22 cellular contexts compared by ENCODE assay signal in the genomic region with DNA sequence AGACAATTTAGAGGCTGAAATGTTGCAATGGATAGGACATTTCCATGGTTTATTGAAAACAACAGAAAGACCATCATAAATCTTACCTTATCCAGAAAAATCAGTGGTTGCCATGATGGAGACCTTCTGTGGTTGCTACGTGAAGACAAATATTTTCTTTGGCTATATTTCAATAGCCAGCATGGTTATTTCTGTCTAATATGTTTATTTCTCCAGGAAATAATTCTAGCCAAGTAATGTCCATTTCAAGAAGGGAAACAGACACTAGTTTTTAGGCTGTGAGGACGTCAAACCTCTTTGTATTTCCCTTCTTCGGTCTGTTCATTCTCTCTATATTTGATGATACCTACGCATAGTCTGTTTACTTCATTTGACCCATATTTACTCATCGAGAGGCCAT. TPM values are rescaled to one million over a fixed set of nuclear protein-coding genes. Genes with fewer than 3 reads are reported as not detected.
DNase-seq lines count a peak whose midpoint lies in the region; ATAC-seq, FAIRE-seq and TF ChIP-seq lines count a peak whose summit lies in the region.
"Had no signal": no experiment of that assay in that cellular context is flagged by ENCODE, and none has a peak within 500 bp of the region (broad histone marks: within the 10 kb centered on the region; RNA-seq: fewer than 3 reads in every experiment).

No MANE protein-coding gene starts in this region.

- DNase-seq in heart right ventricle = no peak
- DNase-seq in Right ventricle myocardium superior = no peak
- peak; percentile 44 for DNase-seq in endothelial cell of umbilical vein (ENCODE audit: low read depth, low spot score)
- DNase-seq in aorta = no peak
- no peak for DNase-seq in NCI-H774 (lab: John Stamatoyannopoulos, UW)
- no peak for DNase-seq in Kasumi-1 (lab: John Stamatoyannopoulos, UW)
- DNase-seq in activated T-cell treated with anti-CD3 and anti-CD28 coated beads, Interleukin-2, amount 50 U/mL, for 48 hours = no peak
- DNase-seq: activated CD4-positive, alpha-beta T cell treated with anti-CD3 and anti-CD28 coated beads, Interleukin-2, amount 50 U/mL, for 48 hours; activated CD8-positive, alpha-beta memory T cell treated with anti-CD3 and anti-CD28 coated beads, Interleukin-2, amount 50 U/mL, for 4 hours; activated naive CD4-positive, alpha-beta T cell treated with anti-CD3 and anti-CD28 coated beads, Interleukin-2, amount 10 ng/mL, durations not matched to agents 7 days and 5 days; CD8-positive, alpha-beta T cell; cortex of kidney; DMS 273 treated with DMSO at 0.1 percent for 48 hours; NCI-H2029 treated with DMSO at 0.1 percent for 48 hours; NCI-H69; SJCRH30; stimulated activated naive CD8-positive, alpha-beta T cell treated with anti-CD3 and anti-CD28 coated beads, Interleukin-15, Interleukin-2, amounts not matched to agents 100 U/mL and 50 U/mL, for 24 hours had no signal

- no peak overlapping the region for H2AFZ ChIP-seq in endothelial cell of umbilical vein (ENCODE audit: low read depth, low read length)

- no peaks in the 10 kb centered on the region for H4K20me1 ChIP-seq in endothelial cell of umbilical vein (replicated peaks; ENCODE audit: control insufficient read depth, extremely low read depth, insufficient read depth, low read length)

- BruUV-seq in endothelial cell of umbilical vein (replicated peaks; lab: Mats Ljungman, UMichigan) = no TSS peak

- intact Hi-C loops in heart right ventricle (cut with DNase I) = no loop called here
- intact Hi-C loops in Right ventricle myocardium superior (cut with DNase I) = no loop called here
- intact Hi-C loops in endothelial cell of umbilical vein (cut with micrococcal nuclease) = no loop called here
- intact Hi-C loops in aorta (cut with DNase I) = no loop called here

- TF ChIP-seq CTCF in heart right ventricle (IDR thresholded peaks at IDR 0.05) = no peak
- no peak for TF ChIP-seq CTCF in endothelial cell of umbilical vein (IDR thresholded peaks at IDR 0.05; ENCODE audit: extremely low read depth in 1 of 2, insufficient read depth in 1 of 2, low read depth in 1 of 2, low read length in 2 of 2)

- ATAC-seq in heart right ventricle (peak in 5 of 8 donors; percentile 30 to 71 (median 38)), Right ventricle myocardium superior (ENCODE audit: poor library complexity) (no peak), aorta (ENCODE audit: low FRiP score) (peak; percentile 19)
- ATAC-seq: CD8-positive, alpha-beta T cell; stimulated activated naive CD8-positive, alpha-beta T cell treated with anti-CD3 and anti-CD28 coated beads, Interleukin-15, Interleukin-2, amounts not matched to agents 100 U/mL and 50 U/mL, for 24 hours had no signal

- H3K27me3 ChIP-seq in heart right ventricle (no peaks in the 10 kb centered on the region), endothelial cell of umbilical vein (ENCODE audit: control insufficient read depth in 2 of 2, insufficient read depth in 2 of 2, low read length in 2 of 2) (peaks cover 0 to 3% of the 10 kb centered on the region in 2 experiments), muscle layer of colon (ENCODE audit: control insufficient read depth in 1 of 2, insufficient read depth in 2 of 2, low read length in 2 of 2) (no peaks in the 10 kb centered on the region), aorta (ENCODE audit: control insufficient read depth in 1 of 2, insufficient read depth in 2 of 2, low read length in 1 of 2) (no peaks in the 10 kb centered on the region)
- H3K27me3 ChIP-seq: SJCRH30 had no signal

- no peak overlapping the region for H3K4me2 ChIP-seq in endothelial cell of umbilical vein (ENCODE audit: insufficient read depth, low read length)

- H3K36me3 ChIP-seq in heart right ventricle = no peaks in the 10 kb centered on the region
- H3K36me3 ChIP-seq in endothelial cell of umbilical vein (ENCODE audit: control insufficient read depth in 2 of 2, extremely low read depth in 1 of 2, insufficient read depth in 2 of 2, low read length in 2 of 2) = no peaks in the 10 kb centered on the region
- no peaks in the 10 kb centered on the region for H3K36me3 ChIP-seq in muscle layer of colon (ENCODE audit: insufficient read depth, low read length)
- H3K36me3 ChIP-seq in aorta (ENCODE audit: control insufficient read depth in 1 of 2, insufficient read depth in 2 of 2, low read length in 1 of 2) = no peaks in the 10 kb centered on the region
- H3K36me3 ChIP-seq: neutrophil, SJCRH30, thoracic aorta had no signal

- peaks cover 0 to 2% (median 0%) of the 10 kb centered on the region in 11 donors for H3K9me3 ChIP-seq in heart right ventricle
- no peaks in the 10 kb centered on the region for H3K9me3 ChIP-seq in endothelial cell of umbilical vein (replicated peaks; ENCODE audit: control insufficient read depth, insufficient read depth, low read length)
- no peaks in the 10 kb centered on the region for H3K9me3 ChIP-seq in muscle layer of colon (ENCODE audit: low read length)
- no peaks in the 10 kb centered on the region for H3K9me3 ChIP-seq in aorta (ENCODE audit: control insufficient read depth, low read length)
- H3K9me3 ChIP-seq: neutrophil, SJCRH30, thoracic aorta had no signal

- TF ChIP-seq POLR2A in endothelial cell of umbilical vein (IDR thresholded peaks at IDR 0.05; ENCODE audit: low read depth, low read length) = no peak

- no peaks in the 10 kb centered on the region for H3K79me2 ChIP-seq in endothelial cell of umbilical vein (ENCODE audit: control insufficient read depth, insufficient read depth, low read length)

- H3K9ac ChIP-seq in endothelial cell of umbilical vein (replicated peaks; ENCODE audit: extremely low read depth, insufficient read depth, low read length) (no peak overlapping the region), muscle layer of colon (ENCODE audit: low read length) (no peak overlapping the region)

- POLR2A ChIA-PET in endothelial cell of umbilical vein (lab: Charles Lee) = no interaction called here

- CTCF ChIA-PET in endothelial cell of umbilical vein (lab: Charles Lee) = interaction anchor here (1.0 to 7.3 kb wide), 3 partner anchors 15 to 190 kb away, joined by 4 to 80 read pairs (median 5); no protein-coding TSS in a partner anchor

- H3K27ac ChIP-seq in heart right ventricle = peak overlapping the region in 6 of 10 donors; percentile 17 to 59 (median 46)
- no peak overlapping the region for H3K27ac ChIP-seq in endothelial cell of umbilical vein (ENCODE audit: insufficient read depth, low read depth, low read length)
- H3K27ac ChIP-seq in muscle layer of colon (ENCODE audit: low read depth, low read length) = peak overlapping the region; percentile 65
- no peak overlapping the region for H3K27ac ChIP-seq in aorta (ENCODE audit: low read depth in 1 of 2, low read length in 2 of 2)
- H3K27ac ChIP-seq: neutrophil, SJCRH30, thoracic aorta had no signal

- H3K9me1 ChIP-seq in endothelial cell of umbilical vein (replicated peaks; ENCODE audit: control insufficient read depth, extremely low read depth, insufficient read depth, low read length) = no peaks in the 10 kb centered on the region

- dilution Hi-C loops in endothelial cell of umbilical vein (cut with MboI; ENCODE audit: extremely low pct_ligation_motif_present, low sequenced_read_pairs) = no loop called here

- no peak overlapping the region for H3K4me3 ChIP-seq in heart right ventricle
- H3K4me3 ChIP-seq in endothelial cell of umbilical vein (replicated peaks in 1 of 3; ENCODE audit: insufficient read depth in 1 of 3, low read depth in 1 of 3, low read length in 3 of 3) = no peak overlapping the region
- H3K4me3 ChIP-seq in muscle layer of colon (ENCODE audit: low read depth in 1 of 2, low read length in 2 of 2) = no peak overlapping the region
- H3K4me3 ChIP-seq in aorta (ENCODE audit: low read length in 2 of 2) = no peak overlapping the region
- H3K4me3 ChIP-seq: SJCRH30, thoracic aorta had no signal

- H3K4me1 ChIP-seq in heart right ventricle (peaks cover 0 to 50% (median 18%) of the 10 kb centered on the region in 9 donors), endothelial cell of umbilical vein (ENCODE audit: control insufficient read depth, extremely low read depth, insufficient read depth, low read length) (no peaks in the 10 kb centered on the region), muscle layer of colon (ENCODE audit: insufficient read depth, low read length) (peaks cover 43% of the 10 kb centered on the region), aorta (ENCODE audit: control insufficient read depth in 1 of 2, insufficient read depth in 2 of 2, low read length in 2 of 2) (peaks cover 8 to 13% of the 10 kb centered on the region in 2 donors)

- WGBS in heart right ventricle, 2 donors = 42 to 66% methylated on average over 5 of the region's 5 CpGs
- WGBS in aorta, 2 donors = 26% methylated on average over 5 of the region's 5 CpGs

- no peak for FAIRE-seq in endothelial cell of umbilical vein (lab: Jason Lieb, UNC)
- FAIRE-seq: endometrium, keratinocyte had no signal

TF ChIP-seq in endothelial cell of umbilical vein, 7 proteins besides CTCF, POLR2A, EP300 and RAD21:
- TF ChIP-seq GATA2 (IDR thresholded peaks at IDR 0.05; ENCODE audit: insufficient read depth, insufficient read length, low read depth, low read length) (no peak), MYC (IDR thresholded peaks at IDR 0.05; ENCODE audit: low read depth, low read length) (no peak), JUN (IDR thresholded peaks at IDR 0.05; ENCODE audit: borderline replicate concordance, insufficient read depth, insufficient read length, low read depth) (no peak), FOS (IDR thresholded peaks at IDR 0.05; ENCODE audit: borderline replicate concordance, insufficient read depth, low read length) (no peak), EZH2 (IDR thresholded peaks at IDR 0.05; ENCODE audit: borderline replicate concordance, low read depth, low read length, severe bottlenecking) (no peak), POLR2AphosphoS5 (IDR thresholded peaks at IDR 0.05; ENCODE audit: insufficient read depth, low read depth, low read length) (no peak)
- TF ChIP-seq, protein P1, sequence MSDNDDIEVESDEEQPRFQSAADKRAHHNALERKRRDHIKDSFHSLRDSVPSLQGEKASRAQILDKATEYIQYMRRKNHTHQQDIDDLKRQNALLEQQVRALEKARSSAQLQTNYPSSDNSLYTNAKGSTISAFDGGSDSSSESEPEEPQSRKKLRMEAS (IDR thresholded peaks at IDR 0.05; ENCODE audit: insufficient read depth, insufficient read length) = no peak

RNA-seq across cellular contexts. Expression of a gene that starts 49.2 kb away (rescaled TPM):
- total RNA-seq in heart right ventricle = 10 to 100 TPM in 5 of 10 donors, 1 to 10 TPM in 5; 5.2 to 16.3 (median 9.2) TPM
- polyA plus RNA-seq in heart right ventricle = 10 to 100 TPM in 1 of 2 donors, 1 to 10 TPM in 1; 1.9 to 24.1 TPM
- 11.1 TPM for total RNA-seq in Right ventricle myocardium superior
- total RNA-seq in endothelial cell of umbilical vein = not detected in 2 replicates
- not detected in 2 replicates for polyA plus RNA-seq in endothelial cell of umbilical vein
- polyA plus RNA-seq in endothelial cell of umbilical vein (2011; cell fraction: cytosol; rRNA removed) = not detected in 2 replicates
- polyA plus RNA-seq in endothelial cell of umbilical vein (2011; cell fraction: nucleus; rRNA removed) = 0.05 TPM in 1 of 2 replicates, not detected in the other
- not detected in 2 replicates for polyA plus RNA-seq in endothelial cell of umbilical vein (2012)
- not detected in 2 replicates for polyA minus RNA-seq in endothelial cell of umbilical vein
- not detected for polyA minus RNA-seq in endothelial cell of umbilical vein (2011; cell fraction: cytosol; rRNA and poly(A)+ RNA removed)
- not detected in 2 replicates for polyA minus RNA-seq in endothelial cell of umbilical vein (2011; cell fraction: nucleus; rRNA and poly(A)+ RNA removed)
- 10 to 100 TPM; 36.2 to 92.7 TPM for total RNA-seq in aorta
- 10 to 100 TPM in 1 of 2 donors, 1 to 10 TPM in 1; 4.3 to 29.3 TPM for polyA plus RNA-seq in aorta
- total RNA-seq: CD8-positive, alpha-beta T cell had no signal

Comparison
In these comparisons a context has a peak if more than half of its experiments do, and no peak if none do; other contexts are left out.
1. H3K27ac ChIP-seq: peak in heart right ventricle (6 of 10) and muscle layer of colon (single experiment); none in endothelial cell of umbilical vein (single experiment) and aorta (0 of 2).